15 cellular contexts compared by ENCODE assay signal in the genomic region with DNA sequence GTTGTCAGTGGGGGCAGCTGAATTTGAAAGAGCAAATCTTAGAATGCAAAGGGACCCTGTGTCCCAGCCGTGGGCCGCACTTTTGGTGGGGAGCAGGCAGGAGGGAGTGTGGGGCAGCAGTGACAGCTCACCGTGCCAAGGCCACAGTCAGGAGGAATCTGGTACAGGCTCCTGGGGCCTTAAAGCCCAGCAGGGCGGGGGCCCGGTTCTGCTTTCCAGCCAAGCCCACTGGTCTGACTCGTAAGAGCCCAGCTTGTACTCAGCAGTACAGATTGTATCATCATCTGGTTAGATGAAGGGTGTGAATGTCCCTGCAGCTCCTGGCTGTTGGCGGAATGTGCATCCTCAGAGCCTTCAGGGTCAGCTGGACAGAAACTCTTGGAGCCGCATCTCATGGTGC. TPM values are rescaled to one million over a fixed set of nuclear protein-coding genes. Genes with fewer than 3 reads are reported as not detected.
DNase-seq lines count a peak whose midpoint lies in the region; ATAC-seq, FAIRE-seq and TF ChIP-seq lines count a peak whose summit lies in the region.
"Had no signal": no experiment of that assay in that cellular context is flagged by ENCODE, and none has a peak within 500 bp of the region (broad histone marks: within the 10 kb centered on the region; RNA-seq: fewer than 3 reads in every experiment).

No MANE protein-coding gene starts in this region.

- in situ Hi-C loops in IMR-90 (cut with MboI; ENCODE audit: low sequenced_read_pairs), result no loop called here

- H2BK20ac ChIP-seq in IMR-90 (ENCODE audit: low read depth, low read length), result no peak overlapping the region

- H3K4me3 ChIP-seq in IMR-90 (ENCODE audit: insufficient read depth, low read depth, low read length), result no peak overlapping the region
- H3K4me3 ChIP-seq in kidney (ENCODE audit: low read length in 2 of 2), result no peak overlapping the region
- no peak overlapping the region for H3K4me3 ChIP-seq in skin epidermis
- H3K4me3 ChIP-seq: GM23338 had no signal

- H3K4me1 ChIP-seq in IMR-90 (ENCODE audit: control insufficient read depth, insufficient read depth, low read length) (peaks cover 14% of the 10 kb centered on the region), kidney (ENCODE audit: control insufficient read depth in 1 of 2, insufficient read depth in 1 of 2, low read depth in 1 of 2, low read length in 2 of 2) (peaks cover 26 to 27% of the 10 kb centered on the region in 2 donors)

- no peak overlapping the region for H3K9ac ChIP-seq in IMR-90 (ENCODE audit: low read depth, low read length)
- H3K9ac ChIP-seq in kidney (ENCODE audit: low read length in 2 of 2), result no peak overlapping the region

- TF ChIP-seq CTCF in IMR-90 (conservative IDR thresholded peaks at IDR 0.05; ENCODE audit: low read depth, low read length) (no peak), kidney (IDR thresholded peaks at IDR 0.05; ENCODE audit: borderline replicate concordance, extremely low read depth, insufficient read depth) (no peak)

- H2BK120ac ChIP-seq in IMR-90 (ENCODE audit: low read depth, low read length), result no peak overlapping the region

- DNase-seq in IMR-90 (peak; percentile 55), caudate nucleus (lab: John Stamatoyannopoulos, UW) (no peak), kidney (peak; percentile 36), iPS-NIHi7 (ENCODE audit: extremely low spot score) (no peak), DMS79 (lab: John Stamatoyannopoulos, UW) (no peak), GM03348 (ENCODE audit: low spot score) (no peak)
- DNase-seq: islet precursor cell; NCI-H146; NCI-H524; stimulated activated CD4-positive, alpha-beta T cell treated with anti-CD3 and anti-CD28 coated beads, Interleukin-2, amount 100 ng/mL, for 48 hours; stimulated activated CD8-positive, alpha-beta memory T cell treated with anti-CD3 and anti-CD28 coated beads, Interleukin-4, amount 100 ng/mL, for 48 hours had no signal

- no peaks in the 10 kb centered on the region for H3K9me3 ChIP-seq in IMR-90 (ENCODE audit: control insufficient read depth, insufficient read depth, low read length)
- H3K9me3 ChIP-seq in kidney (ENCODE audit: control insufficient read depth in 1 of 2, low read length in 2 of 2), result no peaks in the 10 kb centered on the region

- H3K27ac ChIP-seq in IMR-90 (ENCODE audit: insufficient read depth, low read length) (no peak overlapping the region), caudate nucleus (ENCODE audit: low read depth, low read length) (peak overlapping the region; percentile 72), kidney (ENCODE audit: low read depth in 2 of 2, low read length in 2 of 2) (peak overlapping the region in 1 of 2 donors; percentile 16), skin epidermis (peak overlapping the region in 17 of 21 experiments; percentile 10 to 79 (median 57))

- BruUV-seq in IMR-90 (replicated peaks; lab: Mats Ljungman, UMichigan), result no TSS peak

- H4K20me1 ChIP-seq in IMR-90 (ENCODE audit: insufficient read depth, low read length), result no peaks in the 10 kb centered on the region

- no peak overlapping the region for H4K8ac ChIP-seq in IMR-90 (ENCODE audit: low read depth in 2 of 2, low read length in 2 of 2)

- TF ChIP-seq POLR2A in IMR-90 (IDR thresholded peaks at IDR 0.05; ENCODE audit: low read depth, low read length), result no peak

- H2AK5ac ChIP-seq in IMR-90 (ENCODE audit: low read depth, low read length), result no peak overlapping the region

- H2AK9ac ChIP-seq in IMR-90 (replicated peaks; ENCODE audit: low read depth, low read length, poor library complexity), result no peak overlapping the region

- H3K4me2 ChIP-seq in IMR-90 (ENCODE audit: low read depth, low read length), result no peak overlapping the region
- H3K4me2 ChIP-seq: GM23338 had no signal

- H3K9me1 ChIP-seq in IMR-90 (ENCODE audit: insufficient read depth, low read length), result peaks cover 21% of the 10 kb centered on the region; the same call in 1 of the 2 replicates

- no peak overlapping the region for H2AFZ ChIP-seq in IMR-90 (replicated peaks; ENCODE audit: low read length, poor library complexity)
- H2AFZ ChIP-seq: GM23338 had no signal

- CTCF ChIA-PET in IMR-90 (lab: Yijun Ruan, JAX), result interaction anchor here (0.7 to 1.1 kb wide), 2 partner anchors 10 to 19 kb away, joined by 3 read pairs; no protein-coding TSS in a partner anchor

- no peak overlapping the region for H3K18ac ChIP-seq in IMR-90 (ENCODE audit: low read depth, low read length)

- TF ChIP-seq RAD21 in IMR-90 (IDR thresholded peaks at IDR 0.05; ENCODE audit: low read length), result no peak

- peaks cover 0 to 22% of the 10 kb centered on the region in 2 experiments; a peak in 2 of 4 replicates for H3K79me1 ChIP-seq in IMR-90 (ENCODE audit: low read depth in 1 of 2, low read length in 2 of 2)

- H3K36me3 ChIP-seq in IMR-90 (ENCODE audit: control insufficient read depth, insufficient read depth, low read length) (peaks cover 34% of the 10 kb centered on the region), kidney (ENCODE audit: control insufficient read depth in 1 of 2, insufficient read depth in 2 of 2, low read length in 2 of 2) (peaks cover 0 to 14% of the 10 kb centered on the region in 2 donors)

- dilution Hi-C loops in IMR-90 (cut with HindIII; ENCODE audit: low sequenced_read_pairs, unreplicated experiment), result no loop called here

- no peak for FAIRE-seq in kidney (lab: Jason Lieb, UNC)
- FAIRE-seq: urothelium cell line had no signal

- no peak overlapping the region for H4K5ac ChIP-seq in IMR-90 (ENCODE audit: low read depth, low read length)

- WGBS in IMR-90 (ENCODE audit: extremely low coverage in 2 of 2, insufficient read length in 1 of 2), 2 experiments, result 91% methylated on average over 6 of the region's 8 CpGs; no CpG with 5 or more reads in 1 of the 2 experiments

- H2BK5ac ChIP-seq in IMR-90 (ENCODE audit: low read depth, low read length, poor library complexity, severe bottlenecking), result no peak overlapping the region

- no peak overlapping the region for H3K56ac ChIP-seq in IMR-90 (ENCODE audit: extremely low read depth, insufficient read depth, low read length)

- intact Hi-C loops in IMR-90 (cut with micrococcal nuclease) (no loop called here), kidney (cut with DNase I) (no loop called here)

- POLR2A ChIA-PET in IMR-90 (lab: Charles Lee; ENCODE audit: unreplicated experiment), result no interaction called here

- H3K23ac ChIP-seq in IMR-90 (ENCODE audit: low read depth, low read length), result no peak overlapping the region

- no peak overlapping the region for H3K14ac ChIP-seq in IMR-90 (replicated peaks; ENCODE audit: low read depth, low read length)

- no peaks in the 10 kb centered on the region for H3K27me3 ChIP-seq in IMR-90 (ENCODE audit: control insufficient read depth, insufficient read depth, low read length)

- no peak for ATAC-seq in IMR-90 (ENCODE audit: low read depth)
- no peak for ATAC-seq in HG02571 (IDR thresholded peaks at IDR 0.05; ENCODE audit: unreplicated experiment)
- ATAC-seq: GM23338 had no signal

- no peak overlapping the region for H4K91ac ChIP-seq in IMR-90 (ENCODE audit: insufficient read depth, low read depth, low read length)

- no peak overlapping the region for H3K4ac ChIP-seq in IMR-90 (ENCODE audit: low read depth, low read length)

- H2BK15ac ChIP-seq in IMR-90 (ENCODE audit: low read depth, low read length), result no peak overlapping the region

TF ChIP-seq in IMR-90, 13 proteins besides CTCF, POLR2A, EP300 and RAD21:
- TF ChIP-seq RFX5 (IDR thresholded peaks at IDR 0.05; ENCODE audit: low read depth, low read length) (no peak), FOS (IDR thresholded peaks at IDR 0.05; ENCODE audit: low read depth, low read length) (no peak), MAFK (IDR thresholded peaks at IDR 0.05; ENCODE audit: low read depth, low read length) (no peak), RCOR1 (IDR thresholded peaks at IDR 0.05; ENCODE audit: insufficient replicate concordance, low read length) (no peak), MXI1 (IDR thresholded peaks at IDR 0.05; ENCODE audit: borderline replicate concordance, low read depth, low read length) (no peak), NFE2L2 (IDR thresholded peaks at IDR 0.05; ENCODE audit: low read depth, low read length) (no peak), SMC3 (IDR thresholded peaks at IDR 0.05; ENCODE audit: low read depth, low read length) (no peak), CHD1 (IDR thresholded peaks at IDR 0.05; ENCODE audit: low read depth, low read length) (no peak), MAZ (IDR thresholded peaks at IDR 0.05; ENCODE audit: borderline replicate concordance, low read depth, low read length) (no peak), BHLHE40 (IDR thresholded peaks at IDR 0.05; ENCODE audit: low read depth, low read length) (no peak), CEBPB (IDR thresholded peaks at IDR 0.05; ENCODE audit: low read depth, low read length) (no peak)
- TF ChIP-seq, protein P1, sequence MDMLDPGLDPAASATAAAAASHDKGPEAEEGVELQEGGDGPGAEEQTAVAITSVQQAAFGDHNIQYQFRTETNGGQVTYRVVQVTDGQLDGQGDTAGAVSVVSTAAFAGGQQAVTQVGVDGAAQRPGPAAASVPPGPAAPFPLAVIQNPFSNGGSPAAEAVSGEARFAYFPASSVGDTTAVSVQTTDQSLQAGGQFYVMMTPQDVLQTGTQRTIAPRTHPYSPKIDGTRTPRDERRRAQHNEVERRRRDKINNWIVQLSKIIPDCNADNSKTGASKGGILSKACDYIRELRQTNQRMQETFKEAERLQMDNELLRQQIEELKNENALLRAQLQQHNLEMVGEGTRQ (IDR thresholded peaks at IDR 0.05; ENCODE audit: low read depth, low read length), result no peak
- TF ChIP-seq, protein P2, sequence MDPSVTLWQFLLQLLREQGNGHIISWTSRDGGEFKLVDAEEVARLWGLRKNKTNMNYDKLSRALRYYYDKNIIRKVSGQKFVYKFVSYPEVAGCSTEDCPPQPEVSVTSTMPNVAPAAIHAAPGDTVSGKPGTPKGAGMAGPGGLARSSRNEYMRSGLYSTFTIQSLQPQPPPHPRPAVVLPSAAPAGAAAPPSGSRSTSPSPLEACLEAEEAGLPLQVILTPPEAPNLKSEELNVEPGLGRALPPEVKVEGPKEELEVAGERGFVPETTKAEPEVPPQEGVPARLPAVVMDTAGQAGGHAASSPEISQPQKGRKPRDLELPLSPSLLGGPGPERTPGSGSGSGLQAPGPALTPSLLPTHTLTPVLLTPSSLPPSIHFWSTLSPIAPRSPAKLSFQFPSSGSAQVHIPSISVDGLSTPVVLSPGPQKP (IDR thresholded peaks at IDR 0.05; ENCODE audit: borderline replicate concordance, low read depth, low read length), result no peak

RNA-seq across cellular contexts. Expression of gene TRIM8, which starts 30.5 kb away (rescaled TPM):
- total RNA-seq in IMR-90 (2012; rRNA removed), result 25.5 and 30.0 TPM in 2 replicates
- polyA plus RNA-seq in IMR-90 (2012; rRNA removed), result 124 and 126 TPM in 2 replicates
- 102 and 174 TPM in 2 replicates for polyA plus RNA-seq in IMR-90 (2012; cell fraction: cytosol; rRNA removed)
- 82.9 and 135 TPM in 2 replicates for polyA plus RNA-seq in IMR-90 (2012; cell fraction: nucleus; rRNA removed; ENCODE audit: low replicate concordance)
- total RNA-seq in kidney, result 198 TPM
- polyA plus RNA-seq in kidney (ENCODE audit: insufficient read depth, low read depth, low replicate concordance), result 160 TPM

Comparison
In these comparisons a context has a peak if more than half of its experiments do, and no peak if none do; other contexts are left out.
1. DNase-seq: peak in IMR-90 (single experiment) and kidney (single experiment); none in caudate nucleus (0 of 61), iPS-NIHi7 (single experiment), DMS79 (single experiment) and GM03348 (single experiment).